Comparison of ENCODE assay signal across 8 cellular contexts in the genomic region with DNA sequence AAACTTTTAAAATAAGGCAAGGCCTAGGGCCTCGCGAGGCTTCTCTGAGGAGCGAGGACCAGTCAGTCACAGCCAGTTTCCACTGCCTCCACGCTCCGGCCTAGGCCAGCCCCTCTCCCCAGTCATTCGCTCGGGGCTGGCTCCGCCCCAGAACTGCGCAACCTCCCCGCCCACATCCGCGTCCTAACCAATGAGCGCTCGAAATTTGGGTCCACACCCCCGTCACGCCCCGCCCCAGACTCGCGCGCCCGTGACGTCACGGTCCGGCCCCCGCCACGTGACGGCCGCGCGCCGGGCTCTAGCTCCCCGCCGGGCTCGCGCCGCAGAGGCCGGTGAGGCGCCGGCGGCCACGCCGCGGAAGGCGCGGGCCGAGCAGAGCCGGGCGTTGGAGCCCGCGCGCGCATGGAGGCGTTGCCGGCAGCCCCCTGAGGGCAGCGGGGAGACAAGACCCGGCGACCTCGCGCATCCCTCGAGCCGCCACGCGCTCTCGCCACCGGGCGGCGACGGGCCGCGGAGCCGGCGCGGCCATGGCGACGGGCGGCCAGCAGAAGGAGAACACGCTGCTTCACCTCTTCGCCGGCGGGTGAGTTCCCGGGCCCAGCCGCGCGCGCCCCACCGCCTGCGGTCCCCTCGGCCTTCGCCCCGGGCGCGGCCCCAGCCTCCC. TPM values are rescaled to one million over a fixed set of nuclear protein-coding genes. Genes with fewer than 3 reads are reported as not detected.
A peak's percentile ranks its signal among the peaks of the same experiment; 100 is the strongest.
DNase-seq lines count a peak whose midpoint lies in the region; ATAC-seq and TF ChIP-seq lines count a peak whose summit lies in the region.

A gene with protein sequence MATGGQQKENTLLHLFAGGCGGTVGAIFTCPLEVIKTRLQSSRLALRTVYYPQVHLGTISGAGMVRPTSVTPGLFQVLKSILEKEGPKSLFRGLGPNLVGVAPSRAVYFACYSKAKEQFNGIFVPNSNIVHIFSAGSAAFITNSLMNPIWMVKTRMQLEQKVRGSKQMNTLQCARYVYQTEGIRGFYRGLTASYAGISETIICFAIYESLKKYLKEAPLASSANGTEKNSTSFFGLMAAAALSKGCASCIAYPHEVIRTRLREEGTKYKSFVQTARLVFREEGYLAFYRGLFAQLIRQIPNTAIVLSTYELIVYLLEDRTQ (plus strand): TSS at position 301 of the 664 bp plus-strand sequence. CDS start 227 bp downstream, at position 528.

- no peaks in the 10 kb centered on the region for H3K9me3 Mint-ChIP-seq in Calu3 (ENCODE audit: low read depth, unreplicated experiment)
- no peaks in the 10 kb centered on the region for H3K9me3 Mint-ChIP-seq in endothelial cell (ENCODE audit: unreplicated experiment)
- H3K9me3 Mint-ChIP-seq in mesothelial cell of epicardium, result no peaks in the 10 kb centered on the region

- peak within 1 kb of the TSS; percentile 97 for H3K4me3 ChIP-seq in HUES48 (ENCODE audit: low read depth, low read length)
- H3K4me3 ChIP-seq in NT2/D1 (ENCODE audit: insufficient read length, low read depth), result peak within 1 kb of the TSS; percentile 68

- peak within 1 kb of the TSS; percentile 69 for H3K27ac ChIP-seq in HUES48 (ENCODE audit: low read depth, low read length)

- H3K27me3 Mint-ChIP-seq in Calu3 (ENCODE audit: unreplicated experiment) (no peaks in the 10 kb centered on the region), endothelial cell (ENCODE audit: unreplicated experiment) (peaks cover 1% of the 10 kb centered on the region), mesothelial cell of epicardium (ENCODE audit: low read depth) (no peaks in the 10 kb centered on the region)

- no peaks in the 10 kb centered on the region for H3K9me3 ChIP-seq in HUES48 (ENCODE audit: control insufficient read depth, insufficient read depth, low read length)
- no peaks in the 10 kb centered on the region for H3K9me3 ChIP-seq in NT2/D1 (ENCODE audit: insufficient read depth, low read length)

- CTCF ChIA-PET in Calu3 (lab: Charles Lee), result interaction anchor here (0.6 kb wide), 1 partner anchor 51 kb away, joined by 4 read pairs; no protein-coding TSS in a partner anchor

- DNase-seq in Calu3, result peak; percentile 96
- peak; percentile 81 for DNase-seq in NT2/D1 (ENCODE audit: low read depth, low spot score)
- peak; percentile 94 for DNase-seq in activated CD8-positive, alpha-beta memory T cell treated with anti-CD3 and anti-CD28 coated beads, Interleukin-2, amount 50 U/mL, for 24 hours (ENCODE audit: extremely low read depth)
- DNase-seq in endothelial cell (ENCODE audit: low spot score), result peak; percentile 99
- peak; percentile 98 to 100 for DNase-seq in mesothelial cell of epicardium (ENCODE audit: low spot score in 2 of 2, unreplicated experiment in 2 of 2)
- DNase-seq in stimulated activated CD8-positive, alpha-beta memory T cell treated with anti-CD3 and anti-CD28 coated beads, Interleukin-15, amount 100 ng/mL, for 4 hours (ENCODE audit: low read depth in 2 of 2), result peak; percentile 93 to 95

- peaks cover 7% of the 10 kb centered on the region; the same call in 1 of the 2 replicates for H3K36me3 ChIP-seq in HUES48 (ENCODE audit: control insufficient read depth, insufficient read depth, low read length)
- H3K36me3 ChIP-seq in NT2/D1 (ENCODE audit: insufficient read depth, insufficient read length, low read length), result peaks cover 6% of the 10 kb centered on the region

- H3K4me3 Mint-ChIP-seq in Calu3 (ENCODE audit: low read depth, unreplicated experiment) (peak within 1 kb of the TSS; percentile 82), endothelial cell (ENCODE audit: unreplicated experiment) (peak within 1 kb of the TSS; percentile 92), mesothelial cell of epicardium (peak within 1 kb of the TSS; percentile 88)

- peak within 1 kb of the TSS; percentile 82 for H3K9ac ChIP-seq in HUES48 (ENCODE audit: low read depth, low read length)
- H3K9ac ChIP-seq in NT2/D1 (ENCODE audit: insufficient read length, low read depth), result peak within 1 kb of the TSS; percentile 77

- H3K4me1 ChIP-seq in HUES48 (ENCODE audit: control insufficient read depth, insufficient read depth, low read length), result peaks cover 16% of the 10 kb centered on the region
- peaks cover 5% of the 10 kb centered on the region for H3K4me1 ChIP-seq in NT2/D1 (ENCODE audit: insufficient read depth, insufficient read length)

- intact Hi-C loops in Calu3 (cut with micrococcal nuclease; ENCODE audit: unreplicated experiment), result no loop called here

- H3K4me1 Mint-ChIP-seq in Calu3 (ENCODE audit: low read depth, unreplicated experiment), result peaks cover 21% of the 10 kb centered on the region
- H3K4me1 Mint-ChIP-seq in endothelial cell (ENCODE audit: unreplicated experiment), result peaks cover 17% of the 10 kb centered on the region
- H3K4me1 Mint-ChIP-seq in mesothelial cell of epicardium, result peaks cover 29% of the 10 kb centered on the region

- H3K36me3 Mint-ChIP-seq in Calu3 (ENCODE audit: insufficient read depth, unreplicated experiment) (peaks cover 18% of the 10 kb centered on the region), endothelial cell (ENCODE audit: low read depth, unreplicated experiment) (no peaks in the 10 kb centered on the region), mesothelial cell of epicardium (no peaks in the 10 kb centered on the region)

- H3K27ac Mint-ChIP-seq in Calu3 (ENCODE audit: unreplicated experiment) (peak within 1 kb of the TSS; percentile 63), endothelial cell (ENCODE audit: unreplicated experiment) (peak within 1 kb of the TSS; percentile 24), mesothelial cell of epicardium (peak within 1 kb of the TSS; percentile 89)

- H3K27me3 ChIP-seq in HUES48 (ENCODE audit: control insufficient read depth, insufficient read depth, low read length) (no peaks in the 10 kb centered on the region), NT2/D1 (ENCODE audit: insufficient read depth, insufficient read length) (no peaks in the 10 kb centered on the region)

- BruUV-seq in Calu3 (replicated peaks; lab: Mats Ljungman, UMichigan), result no TSS peak

- TF ChIP-seq CTCF in Calu3 (IDR thresholded peaks at IDR 0.05; ENCODE audit: unreplicated experiment) (no peak), endothelial cell (IDR thresholded peaks at IDR 0.05; ENCODE audit: unreplicated experiment) (no peak), mesothelial cell of epicardium (IDR thresholded peaks at IDR 0.05; ENCODE audit: unreplicated experiment) (no peak)

- ATAC-seq in GM21423 (IDR thresholded peaks at IDR 0.05; ENCODE audit: unreplicated experiment), result peak; percentile 92

RNA-seq across cellular contexts. Expression of the gene that starts here (rescaled TPM):
- total RNA-seq in Calu3 (2022), result 5.2 and 5.9 TPM in 2 replicates
- 4.2 TPM for total RNA-seq in endothelial cell (ENCODE audit: unreplicated experiment)
- 4.7 to 5.2 TPM (median 5.1 TPM) in 3 replicates for total RNA-seq in mesothelial cell of epicardium

Comparison
In these comparisons a context has a peak if more than half of its experiments do, and no peak if none do; other contexts are left out.
1. Peak in every context shown above with its lines: DNase-seq, ATAC-seq, H3K4me3 ChIP-seq and H3K27ac ChIP-seq.
2. H3K27ac Mint-ChIP-seq: peak in every context shown above with its lines; median percentile 89 in mesothelial cell of epicardium; 63 in Calu3; 24 in endothelial cell.